1 cellular context compared by ENCODE assay signal in genomic region chr9:118577121-118577520, GRCh38.
TF ChIP-seq lines count a peak whose summit lies in the region.

No MANE protein-coding gene starts in this region.

TF ChIP-seq in GM23338, 12 proteins besides CTCF, POLR2A, EP300 and RAD21 (continued from another document):
- no peak for TF ChIP-seq ZNF462 (CRISPR knock-in tag; IDR thresholded peaks at IDR 0.05)
